ENCODE assay signal across 2 cellular contexts in the genomic region with DNA sequence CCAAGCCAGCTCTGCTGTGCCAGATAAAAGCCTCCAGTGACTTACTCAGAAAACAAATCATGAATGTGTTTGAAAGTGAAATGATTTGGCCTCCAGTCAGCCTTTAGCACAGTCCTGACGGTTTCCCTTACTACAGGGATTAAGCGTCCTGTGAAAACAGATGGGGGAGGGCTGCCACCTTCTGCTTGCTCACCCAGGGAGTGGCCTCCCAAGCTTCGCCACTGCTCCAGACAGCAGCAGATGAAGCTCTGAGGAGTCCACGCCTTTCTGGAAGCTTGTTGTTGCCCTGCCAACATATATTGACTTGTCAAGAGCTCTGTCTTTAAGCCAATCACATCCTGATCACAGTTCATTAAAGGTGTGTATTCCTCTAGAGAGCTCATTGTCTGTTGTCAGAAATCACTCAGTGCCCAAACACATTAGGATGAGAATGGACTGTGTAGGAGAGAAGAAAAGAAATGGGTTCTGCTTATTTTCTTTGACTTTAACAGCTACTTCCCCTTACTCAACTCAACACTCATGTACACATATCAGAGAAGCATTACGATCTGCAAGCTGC.
TF ChIP-seq lines count a peak whose summit lies in the region.

No MANE protein-coding gene starts in this region.

TF ChIP-seq in HepG2, 621 proteins besides CTCF, POLR2A, EP300 and RAD21 (continued from another document):
- TF ChIP-seq, protein P1, sequence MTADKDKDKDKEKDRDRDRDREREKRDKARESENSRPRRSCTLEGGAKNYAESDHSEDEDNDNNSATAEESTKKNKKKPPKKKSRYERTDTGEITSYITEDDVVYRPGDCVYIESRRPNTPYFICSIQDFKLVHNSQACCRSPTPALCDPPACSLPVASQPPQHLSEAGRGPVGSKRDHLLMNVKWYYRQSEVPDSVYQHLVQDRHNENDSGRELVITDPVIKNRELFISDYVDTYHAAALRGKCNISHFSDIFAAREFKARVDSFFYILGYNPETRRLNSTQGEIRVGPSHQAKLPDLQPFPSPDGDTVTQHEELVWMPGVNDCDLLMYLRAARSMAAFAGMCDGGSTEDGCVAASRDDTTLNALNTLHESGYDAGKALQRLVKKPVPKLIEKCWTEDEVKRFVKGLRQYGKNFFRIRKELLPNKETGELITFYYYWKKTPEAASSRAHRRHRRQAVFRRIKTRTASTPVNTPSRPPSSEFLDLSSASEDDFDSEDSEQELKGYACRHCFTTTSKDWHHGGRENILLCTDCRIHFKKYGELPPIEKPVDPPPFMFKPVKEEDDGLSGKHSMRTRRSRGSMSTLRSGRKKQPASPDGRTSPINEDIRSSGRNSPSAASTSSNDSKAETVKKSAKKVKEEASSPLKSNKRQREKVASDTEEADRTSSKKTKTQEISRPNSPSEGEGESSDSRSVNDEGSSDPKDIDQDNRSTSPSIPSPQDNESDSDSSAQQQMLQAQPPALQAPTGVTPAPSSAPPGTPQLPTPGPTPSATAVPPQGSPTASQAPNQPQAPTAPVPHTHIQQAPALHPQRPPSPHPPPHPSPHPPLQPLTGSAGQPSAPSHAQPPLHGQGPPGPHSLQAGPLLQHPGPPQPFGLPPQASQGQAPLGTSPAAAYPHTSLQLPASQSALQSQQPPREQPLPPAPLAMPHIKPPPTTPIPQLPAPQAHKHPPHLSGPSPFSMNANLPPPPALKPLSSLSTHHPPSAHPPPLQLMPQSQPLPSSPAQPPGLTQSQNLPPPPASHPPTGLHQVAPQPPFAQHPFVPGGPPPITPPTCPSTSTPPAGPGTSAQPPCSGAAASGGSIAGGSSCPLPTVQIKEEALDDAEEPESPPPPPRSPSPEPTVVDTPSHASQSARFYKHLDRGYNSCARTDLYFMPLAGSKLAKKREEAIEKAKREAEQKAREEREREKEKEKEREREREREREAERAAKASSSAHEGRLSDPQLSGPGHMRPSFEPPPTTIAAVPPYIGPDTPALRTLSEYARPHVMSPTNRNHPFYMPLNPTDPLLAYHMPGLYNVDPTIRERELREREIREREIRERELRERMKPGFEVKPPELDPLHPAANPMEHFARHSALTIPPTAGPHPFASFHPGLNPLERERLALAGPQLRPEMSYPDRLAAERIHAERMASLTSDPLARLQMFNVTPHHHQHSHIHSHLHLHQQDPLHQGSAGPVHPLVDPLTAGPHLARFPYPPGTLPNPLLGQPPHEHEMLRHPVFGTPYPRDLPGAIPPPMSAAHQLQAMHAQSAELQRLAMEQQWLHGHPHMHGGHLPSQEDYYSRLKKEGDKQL (CRISPR knock-in tag; IDR thresholded peaks at IDR 0.05; ENCODE audit: low read depth) = no peak
- TF ChIP-seq, protein P2, sequence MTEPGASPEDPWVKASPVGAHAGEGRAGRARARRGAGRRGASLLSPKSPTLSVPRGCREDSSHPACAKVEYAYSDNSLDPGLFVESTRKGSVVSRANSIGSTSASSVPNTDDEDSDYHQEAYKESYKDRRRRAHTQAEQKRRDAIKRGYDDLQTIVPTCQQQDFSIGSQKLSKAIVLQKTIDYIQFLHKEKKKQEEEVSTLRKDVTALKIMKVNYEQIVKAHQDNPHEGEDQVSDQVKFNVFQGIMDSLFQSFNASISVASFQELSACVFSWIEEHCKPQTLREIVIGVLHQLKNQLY (CRISPR knock-in tag; IDR thresholded peaks at IDR 0.05) = no peak
- TF ChIP-seq ZNF383 (CRISPR knock-in tag; IDR thresholded peaks at IDR 0.05; ENCODE audit: borderline replicate concordance) = no peak

TF ChIP-seq in K562, 482 proteins besides CTCF, POLR2A, EP300 and RAD21 (continued from another document and continues in another):
- TF ChIP-seq, protein P3, sequence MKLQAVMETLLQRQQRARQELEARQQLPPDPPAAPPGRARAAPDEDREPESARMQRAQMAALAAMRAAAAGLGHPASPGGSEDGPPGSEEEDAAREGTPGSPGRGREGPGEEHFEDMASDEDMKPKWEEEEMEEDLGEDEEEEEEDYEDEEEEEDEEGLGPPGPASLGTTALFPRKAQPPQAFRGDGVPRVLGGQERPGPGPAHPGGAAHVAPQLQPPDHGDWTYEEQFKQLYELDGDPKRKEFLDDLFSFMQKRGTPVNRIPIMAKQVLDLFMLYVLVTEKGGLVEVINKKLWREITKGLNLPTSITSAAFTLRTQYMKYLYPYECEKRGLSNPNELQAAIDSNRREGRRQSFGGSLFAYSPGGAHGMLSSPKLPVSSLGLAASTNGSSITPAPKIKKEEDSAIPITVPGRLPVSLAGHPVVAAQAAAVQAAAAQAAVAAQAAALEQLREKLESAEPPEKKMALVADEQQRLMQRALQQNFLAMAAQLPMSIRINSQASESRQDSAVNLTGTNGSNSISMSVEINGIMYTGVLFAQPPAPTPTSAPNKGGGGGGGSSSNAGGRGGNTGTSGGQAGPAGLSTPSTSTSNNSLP (IDR thresholded peaks at IDR 0.05; ENCODE audit: borderline replicate concordance, low read depth, low read length) = peak; percentile 32; the same call in 1 of the 2 replicates
- TF ChIP-seq, protein P4, sequence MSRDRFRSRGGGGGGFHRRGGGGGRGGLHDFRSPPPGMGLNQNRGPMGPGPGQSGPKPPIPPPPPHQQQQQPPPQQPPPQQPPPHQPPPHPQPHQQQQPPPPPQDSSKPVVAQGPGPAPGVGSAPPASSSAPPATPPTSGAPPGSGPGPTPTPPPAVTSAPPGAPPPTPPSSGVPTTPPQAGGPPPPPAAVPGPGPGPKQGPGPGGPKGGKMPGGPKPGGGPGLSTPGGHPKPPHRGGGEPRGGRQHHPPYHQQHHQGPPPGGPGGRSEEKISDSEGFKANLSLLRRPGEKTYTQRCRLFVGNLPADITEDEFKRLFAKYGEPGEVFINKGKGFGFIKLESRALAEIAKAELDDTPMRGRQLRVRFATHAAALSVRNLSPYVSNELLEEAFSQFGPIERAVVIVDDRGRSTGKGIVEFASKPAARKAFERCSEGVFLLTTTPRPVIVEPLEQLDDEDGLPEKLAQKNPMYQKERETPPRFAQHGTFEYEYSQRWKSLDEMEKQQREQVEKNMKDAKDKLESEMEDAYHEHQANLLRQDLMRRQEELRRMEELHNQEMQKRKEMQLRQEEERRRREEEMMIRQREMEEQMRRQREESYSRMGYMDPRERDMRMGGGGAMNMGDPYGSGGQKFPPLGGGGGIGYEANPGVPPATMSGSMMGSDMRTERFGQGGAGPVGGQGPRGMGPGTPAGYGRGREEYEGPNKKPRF (IDR thresholded peaks at IDR 0.05; ENCODE audit: low read depth, low read length) = no peak
- no peak for TF ChIP-seq MAFK (IDR thresholded peaks at IDR 0.05; ENCODE audit: low read length)
- no peak for TF ChIP-seq MAZ (CRISPR knock-in tag; conservative IDR thresholded peaks at IDR 0.05 in 1 of 2, IDR thresholded peaks at IDR 0.05 in 1 of 2)
- TF ChIP-seq KDM1A (IDR thresholded peaks at IDR 0.05) = peak; percentile 87 to 93
- 0 out of 2 replicates have a peak, but pooled peaks have one; percentile 19 for TF ChIP-seq ETV1 (tag; conservative IDR thresholded peaks at IDR 0.05; ENCODE audit: low read depth)
- TF ChIP-seq SMARCB1 (IDR thresholded peaks at IDR 0.05; ENCODE audit: insufficient read length, low read depth) = no peak
- peak; percentile 53; the same call in 1 of the 2 replicates for TF ChIP-seq ARID1B (IDR thresholded peaks at IDR 0.05)
- peak in 1 of 3 experiments; percentile 32 for TF ChIP-seq YY1 (IDR thresholded peaks at IDR 0.05; ENCODE audit: borderline replicate concordance in 1 of 3, control insufficient read depth in 1 of 3, extremely low read depth in 1 of 3, insufficient read depth in 3 of 3, insufficient read length in 1 of 3, insufficient replicate concordance in 2 of 3, low read depth in 1 of 3, low read length in 2 of 3)
- TF ChIP-seq SMAD4 (CRISPR knock-in tag; conservative IDR thresholded peaks at IDR 0.05) = 0 out of 2 replicates have a peak, but pooled peaks have one; percentile 14
- TF ChIP-seq ZNF133 (CRISPR knock-in tag; IDR thresholded peaks at IDR 0.05) = no peak
- TF ChIP-seq TEAD4 (IDR thresholded peaks at IDR 0.05; ENCODE audit: low read length) = peak; percentile 35; the same call in 1 of the 2 replicates
- TF ChIP-seq TEAD4 (CRISPR knock-in tag; IDR thresholded peaks at IDR 0.05; ENCODE audit: borderline replicate concordance) = no peak
- 0 out of 2 replicates have a peak, but pooled peaks have one; percentile 10 for TF ChIP-seq L3MBTL2 (IDR thresholded peaks at IDR 0.05)
- 0 out of 2 replicates have a peak, but pooled peaks have one; percentile 13 for TF ChIP-seq MYC (IDR thresholded peaks at IDR 0.05; ENCODE audit: low read depth, low read length)
- TF ChIP-seq MYC (CRISPR knock-in tag; IDR thresholded peaks at IDR 0.05; ENCODE audit: borderline replicate concordance, low read depth) = no peak
- TF ChIP-seq STAT5A (IDR thresholded peaks at IDR 0.05; ENCODE audit: borderline replicate concordance, low read length) = peak; percentile 23; the same call in 1 of the 2 replicates
- 0 out of 2 replicates have a peak, but pooled peaks have one; percentile 35 for TF ChIP-seq DPF2 (IDR thresholded peaks at IDR 0.05)
- TF ChIP-seq SMARCC2 (IDR thresholded peaks at IDR 0.05; ENCODE audit: low read depth) = no peak
- TF ChIP-seq NRF1 (conservative IDR thresholded peaks at IDR 0.05 in 1 of 2, IDR thresholded peaks at IDR 0.05 in 1 of 2) = peak; percentile 35 to 36; a peak in 2 of 4 replicates
- peak; percentile 60 for TF ChIP-seq TCF3 (CRISPR knock-in tag; IDR thresholded peaks at IDR 0.05)
- TF ChIP-seq, protein P5, sequence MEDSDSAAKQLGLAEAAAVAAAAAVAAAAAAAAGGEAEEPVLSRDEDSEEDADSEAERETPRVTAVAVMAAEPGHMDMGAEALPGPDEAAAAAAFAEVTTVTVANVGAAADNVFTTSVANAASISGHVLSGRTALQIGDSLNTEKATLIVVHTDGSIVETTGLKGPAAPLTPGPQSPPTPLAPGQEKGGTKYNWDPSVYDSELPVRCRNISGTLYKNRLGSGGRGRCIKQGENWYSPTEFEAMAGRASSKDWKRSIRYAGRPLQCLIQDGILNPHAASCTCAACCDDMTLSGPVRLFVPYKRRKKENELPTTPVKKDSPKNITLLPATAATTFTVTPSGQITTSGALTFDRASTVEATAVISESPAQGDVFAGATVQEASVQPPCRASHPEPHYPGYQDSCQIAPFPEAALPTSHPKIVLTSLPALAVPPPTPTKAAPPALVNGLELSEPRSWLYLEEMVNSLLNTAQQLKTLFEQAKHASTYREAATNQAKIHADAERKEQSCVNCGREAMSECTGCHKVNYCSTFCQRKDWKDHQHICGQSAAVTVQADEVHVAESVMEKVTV (CRISPR knock-in tag; IDR thresholded peaks at IDR 0.05) = no peak
- TF ChIP-seq ZNF274 (IDR thresholded peaks at IDR 0.05; ENCODE audit: borderline replicate concordance, low read depth, low read length) = no peak
- TF ChIP-seq, protein P6, sequence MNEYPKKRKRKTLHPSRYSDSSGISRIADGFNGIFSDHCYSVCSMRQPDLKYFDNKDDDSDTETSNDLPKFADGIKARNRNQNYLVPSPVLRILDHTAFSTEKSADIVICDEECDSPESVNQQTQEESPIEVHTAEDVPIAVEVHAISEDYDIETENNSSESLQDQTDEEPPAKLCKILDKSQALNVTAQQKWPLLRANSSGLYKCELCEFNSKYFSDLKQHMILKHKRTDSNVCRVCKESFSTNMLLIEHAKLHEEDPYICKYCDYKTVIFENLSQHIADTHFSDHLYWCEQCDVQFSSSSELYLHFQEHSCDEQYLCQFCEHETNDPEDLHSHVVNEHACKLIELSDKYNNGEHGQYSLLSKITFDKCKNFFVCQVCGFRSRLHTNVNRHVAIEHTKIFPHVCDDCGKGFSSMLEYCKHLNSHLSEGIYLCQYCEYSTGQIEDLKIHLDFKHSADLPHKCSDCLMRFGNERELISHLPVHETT (CRISPR knock-in tag; conservative IDR thresholded peaks at IDR 0.05 in 1 of 2, IDR thresholded peaks at IDR 0.05 in 1 of 2) = peak in 1 of 2 experiments; percentile 28; a peak in 1 of 4 replicates
- TF ChIP-seq PURB (CRISPR knock-in tag; IDR thresholded peaks at IDR 0.05; ENCODE audit: low read depth) = no peak
- TF ChIP-seq MXI1 (IDR thresholded peaks at IDR 0.05; ENCODE audit: low read depth, low read length) = no peak
- TF ChIP-seq, protein P7, sequence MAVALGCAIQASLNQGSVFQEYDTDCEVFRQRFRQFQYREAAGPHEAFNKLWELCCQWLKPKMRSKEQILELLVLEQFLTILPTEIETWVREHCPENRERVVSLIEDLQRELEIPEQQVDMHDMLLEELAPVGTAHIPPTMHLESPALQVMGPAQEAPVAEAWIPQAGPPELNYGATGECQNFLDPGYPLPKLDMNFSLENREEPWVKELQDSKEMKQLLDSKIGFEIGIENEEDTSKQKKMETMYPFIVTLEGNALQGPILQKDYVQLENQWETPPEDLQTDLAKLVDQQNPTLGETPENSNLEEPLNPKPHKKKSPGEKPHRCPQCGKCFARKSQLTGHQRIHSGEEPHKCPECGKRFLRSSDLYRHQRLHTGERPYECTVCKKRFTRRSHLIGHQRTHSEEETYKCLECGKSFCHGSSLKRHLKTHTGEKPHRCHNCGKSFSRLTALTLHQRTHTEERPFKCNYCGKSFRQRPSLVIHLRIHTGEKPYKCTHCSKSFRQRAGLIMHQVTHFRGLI (CRISPR knock-in tag; IDR thresholded peaks at IDR 0.05) = no peak
- no peak for TF ChIP-seq POLR3A (IDR thresholded peaks at IDR 0.05; ENCODE audit: borderline replicate concordance, extremely low read depth, insufficient read depth, insufficient read length)
- TF ChIP-seq STAG1 (CRISPR knock-in tag; IDR thresholded peaks at IDR 0.05; ENCODE audit: borderline replicate concordance) = no peak
- peak; percentile 24 for TF ChIP-seq MEIS2 (IDR thresholded peaks at IDR 0.05; ENCODE audit: partially characterized antibody)
- TF ChIP-seq EZH2 (IDR thresholded peaks at IDR 0.05; ENCODE audit: borderline replicate concordance, low read depth, low read length) = no peak; the same call in 1 of the 2 replicates
- peak; percentile 38 for TF ChIP-seq CHD1 (IDR thresholded peaks at IDR 0.05; ENCODE audit: low read length)
- no peak for TF ChIP-seq FOXA1 (IDR thresholded peaks at IDR 0.05; ENCODE audit: borderline replicate concordance)
- TF ChIP-seq JUND (IDR thresholded peaks at IDR 0.05; ENCODE audit: borderline replicate concordance, low read depth, low read length) = peak; percentile 25; the same call in 1 of the 2 replicates
- peak; percentile 14; the same call in 2 of the 3 replicates for TF ChIP-seq JUND (tag; IDR thresholded peaks at IDR 0.05; ENCODE audit: borderline replicate concordance, low read depth, low read length)
- 0 out of 2 replicates have a peak, but pooled peaks have one; percentile 28 for TF ChIP-seq HDAC2 (IDR thresholded peaks at IDR 0.05)
- TF ChIP-seq ZNF766 (CRISPR knock-in tag; conservative IDR thresholded peaks at IDR 0.05) = 0 out of 2 replicates have a peak, but pooled peaks have one; percentile 50
- peak; percentile 78 for TF ChIP-seq CBFA2T3 (IDR thresholded peaks at IDR 0.05)
- no peak for TF ChIP-seq FOXK2 (conservative IDR thresholded peaks at IDR 0.05 in 1 of 2, IDR thresholded peaks at IDR 0.05 in 1 of 2; ENCODE audit: low read depth in 2 of 2)
- peak; percentile 69 for TF ChIP-seq RFX1 (IDR thresholded peaks at IDR 0.05)
